21 cellular contexts compared by ENCODE assay signal in genomic region chr2:230583593-230583992, GRCh38.
DNase-seq lines count a peak whose midpoint lies in the region; ATAC-seq and TF ChIP-seq lines count a peak whose summit lies in the region.
"Had no signal": no experiment of that assay in that cellular context is flagged by ENCODE, and none has a peak within 500 bp of the region (broad histone marks: within the 10 kb centered on the region; RNA-seq: fewer than 3 reads in every experiment).

No MANE protein-coding gene starts in this region.

- no peak overlapping the region for H2BK20ac ChIP-seq in IMR-90 (ENCODE audit: low read depth, low read length)

- no TSS peak for BruUV-seq in IMR-90 (replicated peaks; lab: Mats Ljungman, UMichigan)

- no peak overlapping the region for H3K4ac ChIP-seq in IMR-90 (ENCODE audit: low read depth, low read length)

- no peaks in the 10 kb centered on the region for H3K4me1 ChIP-seq in IMR-90 (ENCODE audit: control insufficient read depth, insufficient read depth, low read length)
- peaks cover 7% of the 10 kb centered on the region for H3K4me1 ChIP-seq in foreskin keratinocyte
- H3K4me1 ChIP-seq: gastroesophageal sphincter, HAP-1, neural progenitor cell, SJCRH30, tibial nerve had no signal

- peak; percentile 18 to 33 for ATAC-seq in activated CD4-positive, CD25-positive, alpha-beta regulatory T cell treated with anti-CD3 and anti-CD28 coated beads, Interleukin-2, amount 50 U/mL, for 24 hours
- peak; percentile 16 for ATAC-seq in GM19455 (IDR thresholded peaks at IDR 0.05; ENCODE audit: unreplicated experiment)
- ATAC-seq in IMR-90 (ENCODE audit: low read depth), result no peak
- no peak for ATAC-seq in foreskin keratinocyte
- no peak for ATAC-seq in HG03108 (IDR thresholded peaks at IDR 0.05; ENCODE audit: unreplicated experiment)
- ATAC-seq: gastroesophageal sphincter, left cardiac atrium had no signal

- H3K14ac ChIP-seq in IMR-90 (replicated peaks; ENCODE audit: low read depth, low read length), result no peak overlapping the region

- no peak overlapping the region for H2BK5ac ChIP-seq in IMR-90 (ENCODE audit: low read depth, low read length, poor library complexity, severe bottlenecking)

- no peaks in the 10 kb centered on the region for H3K9me3 ChIP-seq in IMR-90 (ENCODE audit: control insufficient read depth, insufficient read depth, low read length)
- H3K9me3 ChIP-seq: gastroesophageal sphincter, HAP-1, tibial nerve had no signal

- intact Hi-C loops in IMR-90 (cut with micrococcal nuclease), result no loop called here

- peaks cover 5% of the 10 kb centered on the region for H3K27me3 ChIP-seq in IMR-90 (ENCODE audit: control insufficient read depth, insufficient read depth, low read length)
- peaks cover 5% of the 10 kb centered on the region for H3K27me3 ChIP-seq in foreskin keratinocyte
- H3K27me3 ChIP-seq: BLaER1, neural progenitor cell, SJCRH30, tibial nerve had no signal

- H3K56ac ChIP-seq in IMR-90 (ENCODE audit: extremely low read depth, insufficient read depth, low read length), result no peak overlapping the region

- no peak overlapping the region for H3K4me3 ChIP-seq in IMR-90 (ENCODE audit: insufficient read depth, low read depth, low read length)
- H3K4me3 ChIP-seq: BLaER1, dorsolateral prefrontal cortex, gastroesophageal sphincter, HAP-1, neural progenitor cell, SJCRH30, tibial nerve had no signal

- in situ Hi-C loops in IMR-90 (cut with MboI; ENCODE audit: low sequenced_read_pairs), result no loop called here

- no peak overlapping the region for H4K91ac ChIP-seq in IMR-90 (ENCODE audit: insufficient read depth, low read depth, low read length)

- CTCF ChIA-PET in IMR-90 (lab: Yijun Ruan, JAX), result no interaction called here

- no peak overlapping the region for H2AK9ac ChIP-seq in IMR-90 (replicated peaks; ENCODE audit: low read depth, low read length, poor library complexity)

- dilution Hi-C loops in IMR-90 (cut with HindIII; ENCODE audit: low sequenced_read_pairs, unreplicated experiment), result no loop called here

- no peaks in the 10 kb centered on the region for H3K36me3 ChIP-seq in IMR-90 (ENCODE audit: control insufficient read depth, insufficient read depth, low read length)
- H3K36me3 ChIP-seq: BLaER1, gastroesophageal sphincter, HAP-1, neural progenitor cell, SJCRH30, tibial nerve had no signal

- no peak overlapping the region for H3K23ac ChIP-seq in IMR-90 (ENCODE audit: low read depth, low read length)

- no peak overlapping the region for H3K4me2 ChIP-seq in IMR-90 (ENCODE audit: low read depth, low read length)
- H3K4me2 ChIP-seq: BLaER1, neural progenitor cell had no signal

- POLR2A ChIA-PET in IMR-90 (lab: Charles Lee; ENCODE audit: unreplicated experiment), result no interaction called here

- no peak overlapping the region for H2BK15ac ChIP-seq in IMR-90 (ENCODE audit: low read depth, low read length)

- no peak for TF ChIP-seq POLR2A in IMR-90 (IDR thresholded peaks at IDR 0.05; ENCODE audit: low read depth, low read length)

- H4K8ac ChIP-seq in IMR-90 (ENCODE audit: low read depth in 2 of 2, low read length in 2 of 2), result no peak overlapping the region

- no peaks in the 10 kb centered on the region for H3K9me1 ChIP-seq in IMR-90 (ENCODE audit: insufficient read depth, low read length)

- peak overlapping the region; percentile 44 for H2AFZ ChIP-seq in IMR-90 (replicated peaks; ENCODE audit: low read length, poor library complexity)
- H2AFZ ChIP-seq: neural progenitor cell had no signal

- no peak overlapping the region for H4K5ac ChIP-seq in IMR-90 (ENCODE audit: low read depth, low read length)

- DNase-seq in activated CD4-positive, CD25-positive, alpha-beta regulatory T cell (lab: John Stamatoyannopoulos, UW), result no peak
- DNase-seq in IMR-90, result no peak
- no peak for DNase-seq in foreskin keratinocyte
- no peak for DNase-seq in NCI-H1694 treated with DMSO at 0.1 percent for 48 hours (lab: John Stamatoyannopoulos, UW)
- no peak for DNase-seq in DMS 273 (lab: John Stamatoyannopoulos, UW; ENCODE audit: unreplicated experiment)
- DNase-seq: activated CD4-positive, alpha-beta T cell treated with anti-CD3 and anti-CD28 coated beads, Interleukin-2, amount 10 ng/mL, durations not matched to agents 7 days and 5 days; activated T-cell treated with anti-CD3 and anti-CD28 coated beads, Interleukin-2, amount 50 U/mL, for 1 hour; dorsolateral prefrontal cortex; left cardiac atrium; NCI-H1092; NCI-H2081 treated with DMSO at 0.1 percent for 48 hours; NCI-H524 treated with DMSO at 0.1 percent for 48 hours; SJCRH30 had no signal

- TF ChIP-seq RAD21 in IMR-90 (IDR thresholded peaks at IDR 0.05; ENCODE audit: low read length), result no peak

- no peak overlapping the region for H3K18ac ChIP-seq in IMR-90 (ENCODE audit: low read depth, low read length)

- no peak overlapping the region for H3K9ac ChIP-seq in IMR-90 (ENCODE audit: low read depth, low read length)
- H3K9ac ChIP-seq: BLaER1, neural progenitor cell had no signal

- no peak overlapping the region for H2BK120ac ChIP-seq in IMR-90 (ENCODE audit: low read depth, low read length)

- no peak for TF ChIP-seq CTCF in IMR-90 (conservative IDR thresholded peaks at IDR 0.05; ENCODE audit: low read depth, low read length)
- TF ChIP-seq CTCF in foreskin keratinocyte (conservative IDR thresholded peaks at IDR 0.05), result no peak

- WGBS in IMR-90 (ENCODE audit: extremely low coverage in 2 of 2, insufficient read length in 1 of 2), 2 experiments, result no CpG with 5 or more reads among the region's 2 CpGs

- H3K27ac ChIP-seq in IMR-90 (ENCODE audit: insufficient read depth, low read length), result no peak overlapping the region
- peak overlapping the region; percentile 78 for H3K27ac ChIP-seq in foreskin keratinocyte
- H3K27ac ChIP-seq: BLaER1, dorsolateral prefrontal cortex, gastroesophageal sphincter, neural progenitor cell, SJCRH30, tibial nerve had no signal

- no peaks in the 10 kb centered on the region for H3K79me1 ChIP-seq in IMR-90 (ENCODE audit: low read depth in 1 of 2, low read length in 2 of 2)

- no peak overlapping the region for H2AK5ac ChIP-seq in IMR-90 (ENCODE audit: low read depth, low read length)

- no peaks in the 10 kb centered on the region for H4K20me1 ChIP-seq in IMR-90 (ENCODE audit: insufficient read depth, low read length)
- H4K20me1 ChIP-seq: BLaER1 had no signal

TF ChIP-seq in IMR-90, 13 proteins besides CTCF, POLR2A, EP300 and RAD21:
- TF ChIP-seq FOS (IDR thresholded peaks at IDR 0.05; ENCODE audit: low read depth, low read length) (no peak), NFE2L2 (IDR thresholded peaks at IDR 0.05; ENCODE audit: low read depth, low read length) (no peak), RCOR1 (IDR thresholded peaks at IDR 0.05; ENCODE audit: insufficient replicate concordance, low read length) (no peak), MAZ (IDR thresholded peaks at IDR 0.05; ENCODE audit: borderline replicate concordance, low read depth, low read length) (no peak), MXI1 (IDR thresholded peaks at IDR 0.05; ENCODE audit: borderline replicate concordance, low read depth, low read length) (no peak), SMC3 (IDR thresholded peaks at IDR 0.05; ENCODE audit: low read depth, low read length) (no peak), BHLHE40 (IDR thresholded peaks at IDR 0.05; ENCODE audit: low read depth, low read length) (no peak), CEBPB (IDR thresholded peaks at IDR 0.05; ENCODE audit: low read depth, low read length) (no peak), CHD1 (IDR thresholded peaks at IDR 0.05; ENCODE audit: low read depth, low read length) (no peak), RFX5 (IDR thresholded peaks at IDR 0.05; ENCODE audit: low read depth, low read length) (no peak), ELK1 (IDR thresholded peaks at IDR 0.05; ENCODE audit: borderline replicate concordance, low read depth, low read length) (no peak), MAFK (IDR thresholded peaks at IDR 0.05; ENCODE audit: low read depth, low read length) (no peak), USF2 (IDR thresholded peaks at IDR 0.05; ENCODE audit: low read depth, low read length) (no peak)

Comparison
In these comparisons a context has a peak if more than half of its experiments do, and no peak if none do; other contexts are left out.
1. ATAC-seq: peak in activated CD4-positive, CD25-positive, alpha-beta regulatory T cell treated with anti-CD3 and anti-CD28 coated beads, Interleukin-2, amount 50 U/mL, for 24 hours (2 of 2) and GM19455 (single experiment); none in IMR-90 (single experiment), foreskin keratinocyte (single experiment) and HG03108 (single experiment).